In the genomic region with DNA sequence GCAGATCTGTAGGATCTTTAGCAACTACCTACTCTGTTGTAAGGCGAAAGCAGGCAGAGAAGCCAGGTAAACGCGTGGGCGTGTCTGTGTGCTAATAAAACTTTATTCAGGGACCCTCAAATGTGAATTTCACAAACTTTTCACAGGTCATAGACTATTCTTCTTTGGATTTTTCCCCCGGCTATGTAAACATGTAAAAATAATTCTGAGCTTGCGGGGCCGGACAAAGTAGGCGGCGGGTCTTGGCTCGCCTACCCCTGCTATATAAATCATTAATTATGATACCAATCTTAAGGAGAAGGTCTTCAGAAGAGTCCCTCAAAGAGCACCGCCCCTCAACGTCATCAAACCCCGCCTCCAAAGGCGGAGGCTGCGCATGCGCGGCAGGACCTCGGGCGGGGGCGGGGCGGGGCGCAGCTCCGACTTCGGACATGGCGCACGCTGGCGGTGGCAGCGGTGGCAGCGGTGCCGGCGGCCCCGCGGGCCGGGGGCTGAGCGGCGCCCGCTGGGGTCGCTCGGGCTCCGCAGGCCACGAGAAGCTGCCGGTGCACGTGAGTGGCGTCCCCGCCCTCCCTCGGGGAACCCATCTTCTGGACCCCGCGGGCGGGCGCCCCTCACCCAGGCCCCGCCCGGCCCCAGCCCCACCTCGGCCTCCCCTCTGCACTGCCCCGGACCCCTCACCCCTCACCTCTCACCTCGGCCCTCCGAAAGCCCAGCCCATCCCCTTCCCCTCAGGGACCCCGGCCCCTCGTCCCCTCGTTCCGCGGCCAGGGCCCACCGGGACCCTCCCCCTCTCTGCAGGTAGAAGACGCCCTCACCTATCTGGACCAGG, we compare ENCODE assay signal across 8 cellular contexts. TPM values are rescaled to one million over a fixed set of nuclear protein-coding genes. Genes with fewer than 3 reads are reported as not detected.
DNase-seq lines count a peak whose midpoint lies in the region; ATAC-seq, FAIRE-seq and TF ChIP-seq lines count a peak whose summit lies in the region.

A gene with protein sequence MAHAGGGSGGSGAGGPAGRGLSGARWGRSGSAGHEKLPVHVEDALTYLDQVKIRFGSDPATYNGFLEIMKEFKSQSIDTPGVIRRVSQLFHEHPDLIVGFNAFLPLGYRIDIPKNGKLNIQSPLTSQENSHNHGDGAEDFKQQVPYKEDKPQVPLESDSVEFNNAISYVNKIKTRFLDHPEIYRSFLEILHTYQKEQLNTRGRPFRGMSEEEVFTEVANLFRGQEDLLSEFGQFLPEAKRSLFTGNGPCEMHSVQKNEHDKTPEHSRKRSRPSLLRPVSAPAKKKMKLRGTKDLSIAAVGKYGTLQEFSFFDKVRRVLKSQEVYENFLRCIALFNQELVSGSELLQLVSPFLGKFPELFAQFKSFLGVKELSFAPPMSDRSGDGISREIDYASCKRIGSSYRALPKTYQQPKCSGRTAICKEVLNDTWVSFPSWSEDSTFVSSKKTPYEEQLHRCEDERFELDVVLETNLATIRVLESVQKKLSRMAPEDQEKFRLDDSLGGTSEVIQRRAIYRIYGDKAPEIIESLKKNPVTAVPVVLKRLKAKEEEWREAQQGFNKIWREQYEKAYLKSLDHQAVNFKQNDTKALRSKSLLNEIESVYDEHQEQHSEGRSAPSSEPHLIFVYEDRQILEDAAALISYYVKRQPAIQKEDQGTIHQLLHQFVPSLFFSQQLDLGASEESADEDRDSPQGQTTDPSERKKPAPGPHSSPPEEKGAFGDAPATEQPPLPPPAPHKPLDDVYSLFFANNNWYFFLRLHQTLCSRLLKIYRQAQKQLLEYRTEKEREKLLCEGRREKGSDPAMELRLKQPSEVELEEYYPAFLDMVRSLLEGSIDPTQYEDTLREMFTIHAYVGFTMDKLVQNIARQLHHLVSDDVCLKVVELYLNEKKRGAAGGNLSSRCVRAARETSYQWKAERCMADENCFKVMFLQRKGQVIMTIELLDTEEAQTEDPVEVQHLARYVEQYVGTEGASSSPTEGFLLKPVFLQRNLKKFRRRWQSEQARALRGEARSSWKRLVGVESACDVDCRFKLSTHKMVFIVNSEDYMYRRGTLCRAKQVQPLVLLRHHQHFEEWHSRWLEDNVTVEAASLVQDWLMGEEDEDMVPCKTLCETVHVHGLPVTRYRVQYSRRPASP (plus strand): TSS at position 409 of the 832 bp plus-strand sequence. CDS start 23 bp downstream, at position 432.

- 1 to 2% (median 1%) methylated on average over 23 to 63 of the region's 63 CpGs for WGBS in small intestine, 3 donors

- peaks cover 22% of the 10 kb centered on the region for H3K79me2 ChIP-seq in DND-41 (ENCODE audit: insufficient read depth, low read length)

- peak; percentile 90 for ATAC-seq in DND-41 (ENCODE audit: insufficient read depth, low read depth)
- ATAC-seq in HG02798 (IDR thresholded peaks at IDR 0.05; ENCODE audit: poor library complexity, unreplicated experiment): peak; percentile 79
- ATAC-seq in GM19395 (IDR thresholded peaks at IDR 0.05; ENCODE audit: unreplicated experiment): no peak

- H3K4me1 ChIP-seq in DND-41 (ENCODE audit: insufficient read depth, low read length) (peaks cover 19% of the 10 kb centered on the region), small intestine (ENCODE audit: control insufficient read depth in 2 of 2, insufficient read depth in 1 of 2, low read depth in 1 of 2, low read length in 1 of 2) (no peaks in the 10 kb centered on the region)

- FAIRE-seq in small intestine (lab: Jason Lieb, UNC): no peak

- peaks cover 30% of the 10 kb centered on the region for H3K36me3 ChIP-seq in DND-41 (ENCODE audit: insufficient read depth, low read length)
- peaks cover 0 to 4% of the 10 kb centered on the region in 2 donors for H3K36me3 ChIP-seq in small intestine (ENCODE audit: control insufficient read depth in 2 of 2, insufficient read depth in 2 of 2, low read length in 2 of 2)

- H3K4me3 ChIP-seq in DND-41 (ENCODE audit: low read depth in 1 of 2, low read length in 2 of 2) (peak within 1 kb of the TSS; percentile 90 to 99), cardiac fibroblast (replicated peaks in 1 of 2; ENCODE audit: low read depth in 2 of 2, low read length in 2 of 2) (peak within 1 kb of the TSS; percentile 92 to 100), small intestine (ENCODE audit: low read depth in 1 of 2, low read length in 2 of 2) (peak within 1 kb of the TSS; percentile 83 to 87)

- H3K9ac ChIP-seq in DND-41 (ENCODE audit: low read depth, low read length): peak within 1 kb of the TSS; percentile 79

- H3K27ac ChIP-seq in DND-41 (ENCODE audit: low read length) (peak within 1 kb of the TSS; percentile 78), small intestine (ENCODE audit: low read depth in 1 of 2, low read length in 1 of 2) (peak within 1 kb of the TSS in 1 of 2 donors; percentile 62)

- peak within 1 kb of the TSS; percentile 78 for H2AFZ ChIP-seq in DND-41 (ENCODE audit: low read depth, low read length)

- H3K27me3 ChIP-seq in DND-41 (ENCODE audit: insufficient read depth, low read length, poor library complexity): no peaks in the 10 kb centered on the region
- H3K27me3 ChIP-seq in small intestine (ENCODE audit: control insufficient read depth in 2 of 2, insufficient read depth in 2 of 2, low read length in 2 of 2): no peaks in the 10 kb centered on the region

- H4K20me1 ChIP-seq in DND-41 (ENCODE audit: insufficient read depth, low read length): no peaks in the 10 kb centered on the region; the same call in 1 of the 2 replicates

- peak; percentile 90 for DNase-seq in DND-41
- peak; percentile 74 for DNase-seq in NCI-H345 (lab: John Stamatoyannopoulos, UW)
- DNase-seq in activated CD4-positive, CD25-positive, alpha-beta regulatory T cell treated with anti-CD3 and anti-CD28 coated beads, Interleukin-2, amount 50 U/mL, for 16 hours (ENCODE audit: low read depth, low spot score): peak; percentile 77
- peak; percentile 91 to 94 for DNase-seq in cardiac fibroblast (ENCODE audit: low read depth in 2 of 2)
- peak; percentile 94 for DNase-seq in iPS-NIHi7 (ENCODE audit: extremely low spot score)
- DNase-seq in small intestine: peak; percentile 91

- H3K4me2 ChIP-seq in DND-41 (ENCODE audit: insufficient read depth, low read length): peak within 1 kb of the TSS; percentile 97

- no peaks in the 10 kb centered on the region for H3K9me3 ChIP-seq in DND-41 (ENCODE audit: insufficient read depth, low read length, severe bottlenecking)
- H3K9me3 ChIP-seq in small intestine (ENCODE audit: control insufficient read depth, low read depth): no peaks in the 10 kb centered on the region

- TF ChIP-seq CTCF in DND-41 (IDR thresholded peaks at IDR 0.05; ENCODE audit: borderline replicate concordance, extremely low read depth, low read length, poor library complexity, severe bottlenecking): no peak
- TF ChIP-seq CTCF in cardiac fibroblast (IDR thresholded peaks at IDR 0.05; ENCODE audit: low read depth, low read length): no peak

RNA-seq across cellular contexts. Expression of the gene that starts here (rescaled TPM):
- 10 to 100 TPM in 2 of 3 donors, 1 to 10 TPM in 1; 9.7 to 18.8 (median 12.1) TPM for polyA plus RNA-seq in small intestine
